In the genomic region with DNA sequence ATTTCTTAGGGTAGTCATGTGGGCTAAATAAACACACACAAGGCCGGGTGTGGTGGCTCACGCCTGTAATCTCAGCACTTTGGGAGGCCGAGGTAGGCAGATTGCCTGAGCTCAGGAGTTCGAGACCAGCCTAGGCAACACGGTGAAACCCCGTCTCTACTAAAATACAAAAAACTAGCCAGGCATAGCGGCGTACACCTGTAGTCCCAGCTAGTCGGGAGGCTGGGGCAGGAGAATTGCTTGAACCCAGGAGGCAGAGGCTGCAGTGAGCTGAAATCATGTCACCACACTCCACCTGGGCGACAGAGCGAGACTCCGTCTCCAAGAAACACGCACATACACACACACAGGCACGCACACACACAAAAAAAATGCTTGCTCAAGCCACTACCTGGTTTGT, we compare ENCODE assay signal across 11 cellular contexts. TPM values are rescaled to one million over a fixed set of nuclear protein-coding genes. Genes with fewer than 3 reads are reported as not detected.
"Had no signal": no experiment of that assay in that cellular context is flagged by ENCODE, and none has a peak within 500 bp of the region (broad histone marks: within the 10 kb centered on the region; RNA-seq: fewer than 3 reads in every experiment).

No MANE protein-coding gene starts in this region.

RNA-seq across cellular contexts. Expression of gene CLEC20A, which starts 6.6 kb away (rescaled TPM):
- total RNA-seq: OCI-LY7, PC-3, PC-9, Peyer's patch, Right ventricle myocardium inferior, Right ventricle myocardium superior, RPMI7951, SJCRH30, SJSA1, SK-MEL-5 had no signal
- polyA plus RNA-seq: SK-N-SH had no signal

RNA-seq across cellular contexts. Expression of gene TEX35, which starts 9.6 kb away (rescaled TPM):
- total RNA-seq: OCI-LY7, PC-3, PC-9, Peyer's patch, Right ventricle myocardium inferior, RPMI7951, SJCRH30, SJSA1, SK-MEL-5 had no signal
